In the genomic region with DNA sequence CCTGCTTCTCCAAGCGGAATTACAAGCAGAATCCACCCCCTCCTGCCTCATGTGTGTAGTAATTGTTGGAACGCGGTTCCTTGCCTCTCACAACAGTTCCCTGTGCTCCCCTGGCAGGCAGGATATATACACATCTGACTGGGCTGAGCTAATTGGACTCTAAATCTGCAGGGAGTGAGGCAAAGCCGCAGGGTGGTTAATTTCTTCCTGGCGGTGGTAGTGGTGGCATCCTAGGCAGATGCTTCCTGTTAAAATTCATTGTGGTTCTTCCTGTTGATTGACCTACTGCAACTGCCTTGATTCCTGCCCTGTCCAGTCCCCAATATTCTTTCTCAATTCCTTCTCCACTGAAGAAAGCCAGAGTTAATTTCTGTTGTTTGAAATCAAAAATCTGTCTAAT, we compare ENCODE assay signal across 14 cellular contexts.
DNase-seq lines count a peak whose midpoint lies in the region; ATAC-seq and TF ChIP-seq lines count a peak whose summit lies in the region.
"Had no signal": no experiment of that assay in that cellular context is flagged by ENCODE, and none has a peak within 500 bp of the region (broad histone marks: within the 10 kb centered on the region; RNA-seq: fewer than 3 reads in every experiment).

No MANE protein-coding gene starts in this region.

- TF ChIP-seq CTCF in GM12875 (IDR thresholded peaks at IDR 0.05; ENCODE audit: borderline replicate concordance, insufficient read depth, low read depth, low read length) (no peak), heart left ventricle (IDR thresholded peaks at IDR 0.05) (no peak)

- no peak overlapping the region for H3K4me3 Mint-ChIP-seq in activated T-helper 17 cell treated with anti-CD3 and anti-CD28 coated beads, Interleukin-2, amount 50 U/mL, for 72 hours
- H3K4me3 Mint-ChIP-seq: activated B cell treated with CpG ODN at 0.5 μM for 24 hours; activated T-cell treated with anti-CD3 and anti-CD28 coated beads, Interleukin-2, amount 50 U/mL, for 72 hours had no signal

- no peak for TF ChIP-seq POLR2A in heart left ventricle (IDR thresholded peaks at IDR 0.05)

- no peaks in the 10 kb centered on the region for H3K36me3 ChIP-seq in heart left ventricle
- H3K36me3 ChIP-seq: esophagus muscularis mucosa had no signal

- DNase-seq in AML-193 (lab: John Stamatoyannopoulos, UW) (peak; percentile 94 to 98), RPMI7951 (ENCODE audit: low read depth) (peak; percentile 82), fibroblast of peridontal ligament (ENCODE audit: extremely low read depth) (peak; percentile 65), cerebellar cortex (ENCODE audit: low spot score) (no peak), heart left ventricle (no peak)
- DNase-seq: activated B cell treated with CpG ODN at 0.5 μM for 24 hours; activated T-cell treated with anti-CD3 and anti-CD28 coated beads, Interleukin-2, amount 50 U/mL, for 72 hours; Calu3; naive B cell; stimulated activated CD4-positive, alpha-beta T cell treated with anti-CD3 and anti-CD28 coated beads, Interleukin-12 subunit alpha, Interleukin-12 subunit beta, amount 100 ng/mL, for 4 hours had no signal

- peaks cover 4% of the 10 kb centered on the region for H3K9me3 Mint-ChIP-seq in activated T-helper 17 cell treated with anti-CD3 and anti-CD28 coated beads, Interleukin-2, amount 50 U/mL, for 72 hours

- H3K27ac ChIP-seq in heart left ventricle: no peak overlapping the region
- H3K27ac ChIP-seq: esophagus muscularis mucosa had no signal

- H3K4me3 ChIP-seq in GM12875 (ENCODE audit: low read depth, low read length): peak overlapping the region; percentile 5
- H3K4me3 ChIP-seq in heart left ventricle: no peak overlapping the region
- H3K4me3 ChIP-seq: esophagus muscularis mucosa had no signal

- no peak overlapping the region for H3K27ac Mint-ChIP-seq in activated T-helper 17 cell treated with anti-CD3 and anti-CD28 coated beads, Interleukin-2, amount 50 U/mL, for 72 hours
- H3K27ac Mint-ChIP-seq: activated B cell treated with CpG ODN at 0.5 μM for 24 hours; activated T-cell treated with anti-CD3 and anti-CD28 coated beads, Interleukin-2, amount 50 U/mL, for 72 hours had no signal

- H3K9me3 ChIP-seq in heart left ventricle: peaks cover 0 to 3% (median 0%) of the 10 kb centered on the region in 12 donors
- H3K9me3 ChIP-seq: esophagus muscularis mucosa had no signal

- H3K4me1 ChIP-seq in heart left ventricle: peaks cover 0 to 21% (median 0%) of the 10 kb centered on the region in 12 donors
- H3K4me1 ChIP-seq: esophagus muscularis mucosa had no signal

- ATAC-seq in activated T-helper 17 cell treated with anti-CD3 and anti-CD28 coated beads, Interleukin-2, amount 50 U/mL, for 72 hours (replicated peaks): no peak
- no peak for ATAC-seq in HG02938 (IDR thresholded peaks at IDR 0.05; ENCODE audit: unreplicated experiment)
- ATAC-seq in heart left ventricle: no peak
- ATAC-seq: activated T-cell treated with anti-CD3 and anti-CD28 coated beads, Interleukin-2, amount 50 U/mL, for 72 hours had no signal

- no peaks in the 10 kb centered on the region for H3K27me3 Mint-ChIP-seq in activated T-helper 17 cell treated with anti-CD3 and anti-CD28 coated beads, Interleukin-2, amount 50 U/mL, for 72 hours

- peaks cover 9% of the 10 kb centered on the region for H3K4me1 Mint-ChIP-seq in activated T-helper 17 cell treated with anti-CD3 and anti-CD28 coated beads, Interleukin-2, amount 50 U/mL, for 72 hours

- H3K27me3 ChIP-seq in heart left ventricle: no peaks in the 10 kb centered on the region
- H3K27me3 ChIP-seq: esophagus muscularis mucosa had no signal

- H3K36me3 Mint-ChIP-seq in activated T-helper 17 cell treated with anti-CD3 and anti-CD28 coated beads, Interleukin-2, amount 50 U/mL, for 72 hours (ENCODE audit: low read depth): no peaks in the 10 kb centered on the region

- intact Hi-C loops in heart left ventricle (cut with DNase I): loop anchor here in 3 of 10 donors (10.0 kb wide), 1 partner anchor 277 kb away; no protein-coding TSS in a partner anchor

- 66 to 72% (median 69%) methylated on average over 5 of the region's 5 CpGs for WGBS in heart left ventricle, 4 donors

Comparison
In these comparisons a context has a peak if more than half of its experiments do, and no peak if none do; other contexts are left out.
1. DNase-seq: peak in AML-193 (2 of 2), RPMI7951 (single experiment) and fibroblast of peridontal ligament (single experiment); none in cerebellar cortex (single experiment) and heart left ventricle (0 of 5).